Comparison of ENCODE assay signal across 23 cellular contexts in the genomic region with DNA sequence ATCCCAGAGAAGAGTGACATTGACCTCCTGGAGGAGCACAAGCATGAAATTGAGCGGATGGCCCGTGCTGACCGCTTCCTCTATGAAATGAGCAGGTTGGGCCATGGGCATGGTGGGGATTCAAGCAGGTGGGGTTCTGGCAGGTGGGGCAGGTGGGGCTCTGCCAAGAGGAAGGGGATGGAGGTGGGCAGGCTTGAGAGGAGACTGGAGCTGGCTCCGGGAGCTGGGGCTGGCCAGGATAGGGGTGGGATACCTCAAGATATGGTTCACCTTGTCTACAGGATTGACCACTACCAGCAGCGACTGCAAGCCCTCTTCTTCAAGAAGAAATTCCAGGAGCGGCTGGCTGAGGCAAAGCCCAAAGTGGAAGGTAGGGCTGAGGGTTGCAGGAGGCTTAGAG.
"Had no signal": no experiment of that assay in that cellular context is flagged by ENCODE, and none has a peak within 500 bp of the region (broad histone marks: within the 10 kb centered on the region; RNA-seq: fewer than 3 reads in every experiment).

No MANE protein-coding gene starts in this region.

- ATAC-seq: left lobe of liver; natural killer cell treated with Interleukin-12 subunit alpha and Interleukin-12 subunit beta and Interleukin-15 and Interleukin-18, amount 100 ng/mL, for 72 hours; psoas muscle; right cardiac atrium; stimulated activated naive B cell treated with anti-CD40 and anti-IgM and Interleukin-4, amounts not matched to agents 10 μg/mL and 1 μg/mL and 100 μg/mL, for 72 hours; stimulated activated naive CD8-positive, alpha-beta T cell treated with anti-CD3 and anti-CD28 coated beads, Interleukin-15, amount 100 ng/mL, for 72 hours had no signal

- H3K9me3 Mint-ChIP-seq: dendritic cell treated with granulocyte-macrophage colony-stimulating factor and Interleukin-4, amounts not matched to agents 40 ng/mL and 50 ng/mL, for 4 days; natural killer cell treated with Interleukin-12 subunit alpha and Interleukin-12 subunit beta and Interleukin-15 and Interleukin-18, amount 100 ng/mL, for 72 hours; neural progenitor cell; stimulated activated naive B cell treated with anti-CD40 and anti-IgM and Interleukin-4, amounts not matched to agents 10 μg/mL and 1 μg/mL and 100 μg/mL, for 72 hours; stimulated activated naive CD8-positive, alpha-beta T cell treated with anti-CD3 and anti-CD28 coated beads, Interleukin-15, amount 100 ng/mL, for 72 hours had no signal

- H3K27ac Mint-ChIP-seq: dendritic cell treated with granulocyte-macrophage colony-stimulating factor and Interleukin-4, amounts not matched to agents 40 ng/mL and 50 ng/mL, for 4 days; natural killer cell treated with Interleukin-12 subunit alpha and Interleukin-12 subunit beta and Interleukin-15 and Interleukin-18, amount 100 ng/mL, for 72 hours; neural progenitor cell; stimulated activated naive B cell treated with anti-CD40 and anti-IgM and Interleukin-4, amounts not matched to agents 10 μg/mL and 1 μg/mL and 100 μg/mL, for 72 hours; stimulated activated naive CD8-positive, alpha-beta T cell treated with anti-CD3 and anti-CD28 coated beads, Interleukin-15, amount 100 ng/mL, for 72 hours had no signal

- H3K36me3 ChIP-seq: breast epithelium, colonic mucosa, esophagus squamous epithelium, neural progenitor cell had no signal

- H3K9me3 ChIP-seq: breast epithelium, colonic mucosa, esophagus squamous epithelium, psoas muscle, testis, tibial nerve, upper lobe of left lung had no signal

- H3K4me1 ChIP-seq: breast epithelium, colonic mucosa, neural progenitor cell had no signal

- H3K4me3 Mint-ChIP-seq: dendritic cell treated with granulocyte-macrophage colony-stimulating factor and Interleukin-4, amounts not matched to agents 40 ng/mL and 50 ng/mL, for 4 days; natural killer cell treated with Interleukin-12 subunit alpha and Interleukin-12 subunit beta and Interleukin-15 and Interleukin-18, amount 100 ng/mL, for 72 hours; neural progenitor cell; stimulated activated naive B cell treated with anti-CD40 and anti-IgM and Interleukin-4, amounts not matched to agents 10 μg/mL and 1 μg/mL and 100 μg/mL, for 72 hours; stimulated activated naive CD8-positive, alpha-beta T cell treated with anti-CD3 and anti-CD28 coated beads, Interleukin-15, amount 100 ng/mL, for 72 hours had no signal

- H3K4me3 ChIP-seq: breast epithelium, colonic mucosa, esophagus squamous epithelium, neural progenitor cell, psoas muscle, skin epidermis, testis, tibial nerve, upper lobe of left lung had no signal

- DNase-seq: caudate nucleus; cerebellar nuclear complex; colonic mucosa; effector memory CD4-positive, alpha-beta T cell; esophagus squamous epithelium; foreskin melanocyte; kidney; mammary epithelial cell; psoas muscle; right cardiac atrium; stimulated activated CD4-positive, alpha-beta T cell treated with anti-CD3 and anti-CD28 coated beads, Interleukin-15, amount 100 ng/mL, for 24 hours; stimulated activated CD4-positive, alpha-beta T cell treated with anti-CD3 and anti-CD28 coated beads, Interleukin-2, amount 100 ng/mL, for 48 hours; stimulated activated naive B cell treated with anti-CD40 and anti-IgM and Interleukin-4, amounts not matched to agents 10 μg/mL and 1 μg/mL and 100 μg/mL, for 72 hours; stimulated activated naive CD8-positive, alpha-beta T cell treated with anti-CD3 and anti-CD28 coated beads, Interleukin-15, amount 100 ng/mL, for 72 hours; testis; upper lobe of left lung had no signal

- H3K27ac ChIP-seq: colonic mucosa, neural progenitor cell, psoas muscle, skin epidermis, testis had no signal

- H3K36me3 Mint-ChIP-seq: natural killer cell treated with Interleukin-12 subunit alpha and Interleukin-12 subunit beta and Interleukin-15 and Interleukin-18, amount 100 ng/mL, for 72 hours; neural progenitor cell; stimulated activated naive B cell treated with anti-CD40 and anti-IgM and Interleukin-4, amounts not matched to agents 10 μg/mL and 1 μg/mL and 100 μg/mL, for 72 hours had no signal

- H3K27me3 ChIP-seq: breast epithelium, colonic mucosa, esophagus squamous epithelium, neural progenitor cell, testis, tibial nerve, upper lobe of left lung had no signal

- H3K4me1 Mint-ChIP-seq: stimulated activated naive CD8-positive, alpha-beta T cell treated with anti-CD3 and anti-CD28 coated beads, Interleukin-15, amount 100 ng/mL, for 72 hours had no signal
